In the genomic region with DNA sequence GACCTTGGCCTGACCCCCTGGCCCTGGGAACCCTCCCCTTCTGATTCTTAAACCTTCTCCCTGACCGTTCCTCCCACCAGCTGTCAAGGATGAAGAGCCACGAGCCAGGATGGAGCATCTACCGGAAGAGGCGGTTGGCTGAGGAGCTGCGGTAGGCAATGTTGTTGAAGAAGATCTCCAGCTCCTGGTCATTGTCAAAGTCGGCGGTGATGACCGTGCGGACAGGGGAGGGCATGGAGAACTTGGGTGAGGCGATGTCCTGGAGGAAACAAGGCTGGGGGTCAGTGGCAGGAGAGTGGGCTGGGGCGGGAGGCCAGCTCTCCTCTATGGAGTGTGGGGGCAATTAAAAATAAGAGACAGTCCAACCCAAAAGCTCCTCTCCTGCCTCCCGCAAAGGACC, we compare ENCODE assay signal across 7 cellular contexts. TPM values are rescaled to one million over a fixed set of nuclear protein-coding genes. Genes with fewer than 3 reads are reported as not detected.
"Had no signal": no experiment of that assay in that cellular context is flagged by ENCODE, and none has a peak within 500 bp of the region (broad histone marks: within the 10 kb centered on the region; RNA-seq: fewer than 3 reads in every experiment).

No MANE protein-coding gene starts in this region.

- H3K9me3 Mint-ChIP-seq: GM23338, HFFc6 had no signal

- ATAC-seq: GM23338, HCT116, HepG2 had no signal

- H3K4me1 ChIP-seq: HAP-1 had no signal

- H3K4me1 Mint-ChIP-seq: IgD-negative memory B cell had no signal

- H3K4me3 Mint-ChIP-seq: GM23338, HFFc6, IgD-negative memory B cell had no signal

- H3K27ac ChIP-seq: HL-60 had no signal

- H3K36me3 ChIP-seq: HAP-1 had no signal

- H3K36me3 Mint-ChIP-seq: IgD-negative memory B cell had no signal

- H3K27ac Mint-ChIP-seq: GM23338, HFFc6, IgD-negative memory B cell had no signal

- H3K4me3 ChIP-seq: GM23338, HAP-1 had no signal

- DNase-seq: HFFc6 had no signal

- H3K9me3 ChIP-seq: HAP-1 had no signal

RNA-seq across cellular contexts. Expression of a gene that starts 51.7 kb away (rescaled TPM):
- total RNA-seq: HepG2, HFFc6 had no signal
- polyA plus RNA-seq: HepG2, IgD-negative memory B cell had no signal
